In genomic region chr17:44948315-44948795, GRCh38 we compare ENCODE assay signal across 9 cellular contexts. TPM values are rescaled to one million over a fixed set of nuclear protein-coding genes. Genes with fewer than 3 reads are reported as not detected.
A peak's percentile ranks its signal among the peaks of the same experiment; 100 is the strongest.
DNase-seq lines count a peak whose midpoint lies in the region; ATAC-seq and TF ChIP-seq lines count a peak whose summit lies in the region.
"Had no signal": no experiment of that assay in that cellular context is flagged by ENCODE, and none has a peak within 500 bp of the region (broad histone marks: within the 10 kb centered on the region; RNA-seq: fewer than 3 reads in every experiment).

No MANE protein-coding gene starts in this region.

- H3K9me3 Mint-ChIP-seq in CD4-positive, alpha-beta memory T cell: no peaks in the 10 kb centered on the region
- H3K9me3 Mint-ChIP-seq in endodermal cell: no peaks in the 10 kb centered on the region

- no peaks in the 10 kb centered on the region for H3K9me2 ChIP-seq in OCI-LY1 (ENCODE audit: low read depth, low read length)

- peaks cover 0 to 2% of the 10 kb centered on the region in 2 donors for H3K36me3 Mint-ChIP-seq in CD4-positive, alpha-beta memory T cell
- peaks cover 13% of the 10 kb centered on the region for H3K36me3 Mint-ChIP-seq in endodermal cell (ENCODE audit: low read depth)

- CTCF ChIA-PET in CD4-positive, alpha-beta memory T cell (lab: Charles Lee; ENCODE audit: partially characterized antibody): no interaction called here

- intact Hi-C loops in CD4-positive, alpha-beta memory T cell (cut with micrococcal nuclease): loop anchor here (10.0 kb wide), 1 partner anchor 66 kb away; no protein-coding TSS in a partner anchor

- peak overlapping the region; percentile 66 to 98 (median 96) for H3K27ac Mint-ChIP-seq in CD4-positive, alpha-beta memory T cell
- H3K27ac Mint-ChIP-seq in endodermal cell: no peak overlapping the region

- no peaks in the 10 kb centered on the region for H4K20me1 ChIP-seq in OCI-LY1 (ENCODE audit: insufficient read depth, low read length)
- H4K20me1 ChIP-seq in osteoblast (ENCODE audit: insufficient read depth, low read length): no peaks in the 10 kb centered on the region

- H3K27me3 Mint-ChIP-seq in CD4-positive, alpha-beta memory T cell: no peaks in the 10 kb centered on the region
- H3K27me3 Mint-ChIP-seq in endodermal cell (ENCODE audit: insufficient read depth): peaks cover 5% of the 10 kb centered on the region

- peak overlapping the region; percentile 55 for H3K27ac ChIP-seq in CD4-positive, alpha-beta memory T cell (ENCODE audit: low read depth, low read length)
- H3K27ac ChIP-seq in OCI-LY1 (ENCODE audit: low read depth, low read length, poor library complexity, severe bottlenecking) (no peak overlapping the region), endodermal cell (ENCODE audit: low read depth, low read length) (no peak overlapping the region), osteoblast (ENCODE audit: low read depth, low read length) (peak overlapping the region; percentile 53)

- H3K4me1 Mint-ChIP-seq in CD4-positive, alpha-beta memory T cell: peaks cover 3 to 23% (median 14%) of the 10 kb centered on the region in 4 donors
- peaks cover 6% of the 10 kb centered on the region for H3K4me1 Mint-ChIP-seq in endodermal cell

- peak overlapping the region; percentile 90 to 98 (median 97) for H3K4me3 Mint-ChIP-seq in CD4-positive, alpha-beta memory T cell
- H3K4me3 Mint-ChIP-seq in endodermal cell: peak overlapping the region; percentile 91

- 0 out of 2 replicates have a peak, but pooled peaks cover 3% of the 10 kb centered on the region for H3F3A ChIP-seq in OCI-LY1 (ENCODE audit: insufficient read depth, low read length)

- WGBS in endodermal cell (ENCODE audit: insufficient coverage in 1 of 2, insufficient read length in 1 of 2), 2 experiments: 90 to 100% methylated on average over 2 to 7 of the region's 7 CpGs

- no peak overlapping the region for H2AFZ ChIP-seq in OCI-LY1 (ENCODE audit: low read length)
- H2AFZ ChIP-seq in osteoblast (ENCODE audit: low read length): peak overlapping the region; percentile 92

- H3K4me2 ChIP-seq in OCI-LY1 (ENCODE audit: low read length) (peak overlapping the region; percentile 92), osteoblast (ENCODE audit: insufficient read depth, low read length) (peak overlapping the region; percentile 88)

- peaks cover 19% of the 10 kb centered on the region for H3K4me1 ChIP-seq in CD4-positive, alpha-beta memory T cell (ENCODE audit: insufficient read depth, low read length)
- H3K4me1 ChIP-seq in OCI-LY1 (ENCODE audit: insufficient read depth, low read length, severe bottlenecking): peaks cover 33% of the 10 kb centered on the region
- H3K4me1 ChIP-seq in endodermal cell (ENCODE audit: control insufficient read depth, insufficient read depth, low read length): no peaks in the 10 kb centered on the region
- peaks cover 9% of the 10 kb centered on the region for H3K4me1 ChIP-seq in osteoblast (ENCODE audit: insufficient read depth, low read length)

- POLR2A ChIA-PET in CD4-positive, alpha-beta memory T cell (lab: Charles Lee; ENCODE audit: partially characterized antibody): no interaction called here

- H3K4me3 ChIP-seq in CD4-positive, alpha-beta memory T cell (ENCODE audit: low read length in 2 of 2): peak overlapping the region; percentile 74 to 80
- peak overlapping the region; percentile 99 for H3K4me3 ChIP-seq in OCI-LY1 (ENCODE audit: low read depth, low read length, poor library complexity, severe bottlenecking)
- peak overlapping the region; percentile 80 for H3K4me3 ChIP-seq in endodermal cell (ENCODE audit: low read length)
- peak overlapping the region; percentile 98 for H3K4me3 ChIP-seq in osteoblast (ENCODE audit: insufficient read depth, low read length)

- ATAC-seq in HG03097 (IDR thresholded peaks at IDR 0.05; ENCODE audit: low FRiP score, unreplicated experiment): no peak
- no peak for ATAC-seq in GM19035 (IDR thresholded peaks at IDR 0.05; ENCODE audit: unreplicated experiment)
- no peak for ATAC-seq in GM21576 (IDR thresholded peaks at IDR 0.05; ENCODE audit: unreplicated experiment)

- no peak for TF ChIP-seq CTCF in OCI-LY1 (IDR thresholded peaks at IDR 0.05; ENCODE audit: low read length)
- no peak for TF ChIP-seq CTCF in endodermal cell (conservative IDR thresholded peaks at IDR 0.05)
- TF ChIP-seq CTCF in osteoblast (IDR thresholded peaks at IDR 0.05; ENCODE audit: extremely low read depth, low read depth, low read length): no peak

- no peaks in the 10 kb centered on the region for H3K9me3 ChIP-seq in CD4-positive, alpha-beta memory T cell (ENCODE audit: control insufficient read depth in 1 of 2, low read length in 2 of 2)
- H3K9me3 ChIP-seq in OCI-LY1 (ENCODE audit: low read length) (no peaks in the 10 kb centered on the region), endodermal cell (ENCODE audit: control insufficient read depth, low read length) (no peaks in the 10 kb centered on the region), osteoblast (ENCODE audit: low read depth, low read length) (no peaks in the 10 kb centered on the region)

- peaks cover 41% of the 10 kb centered on the region for H3K79me2 ChIP-seq in OCI-LY1 (ENCODE audit: insufficient read depth, low read length)
- peaks cover 44% of the 10 kb centered on the region for H3K79me2 ChIP-seq in osteoblast (ENCODE audit: insufficient read depth, low read length)

- peak overlapping the region; percentile 100 for H3K9ac ChIP-seq in OCI-LY1 (ENCODE audit: low read length)
- H3K9ac ChIP-seq in endodermal cell (ENCODE audit: extremely low read depth, low read length, poor library complexity, severe bottlenecking): peak overlapping the region; percentile 2

- H3K36me3 ChIP-seq in CD4-positive, alpha-beta memory T cell (ENCODE audit: insufficient read depth, low read length): no peaks in the 10 kb centered on the region
- H3K36me3 ChIP-seq in OCI-LY1 (ENCODE audit: insufficient read depth, low read length): peaks cover 37% of the 10 kb centered on the region
- H3K36me3 ChIP-seq in endodermal cell (ENCODE audit: control insufficient read depth, insufficient read depth, low read length): peaks cover 16% of the 10 kb centered on the region
- H3K36me3 ChIP-seq in osteoblast (ENCODE audit: insufficient read depth, low read length): no peaks in the 10 kb centered on the region

- peak in 1 of 5 donors; percentile 11 for DNase-seq in CD4-positive, alpha-beta memory T cell
- DNase-seq in endodermal cell (no peak), osteoblast (ENCODE audit: insufficient read length, low spot score, missing footprints) (no peak)
- DNase-seq in activated CD8-positive, alpha-beta memory T cell treated with anti-CD3 and anti-CD28 coated beads, Interleukin-2, amount 50 U/mL, for 4 hours: no peak

- no peaks in the 10 kb centered on the region for H3K27me3 ChIP-seq in CD4-positive, alpha-beta memory T cell (ENCODE audit: insufficient read depth, low read length)
- no peaks in the 10 kb centered on the region for H3K27me3 ChIP-seq in OCI-LY1 (ENCODE audit: insufficient read depth, low read length)
- H3K27me3 ChIP-seq in endodermal cell (ENCODE audit: control insufficient read depth, insufficient read depth, low read length, poor library complexity, severe bottlenecking): peaks cover 6% of the 10 kb centered on the region
- H3K27me3 ChIP-seq in osteoblast (ENCODE audit: insufficient read depth, low read length): no peaks in the 10 kb centered on the region

RNA-seq across cellular contexts. Expression of gene KIF18B, which starts 0.8 kb away (rescaled TPM):
- not detected for total RNA-seq in CD4-positive, alpha-beta memory T cell
- polyA plus RNA-seq in CD4-positive, alpha-beta memory T cell: not detected
- total RNA-seq in endodermal cell: 10 to 100 TPM; 43.5 to 64.7 TPM
- polyA plus RNA-seq in endodermal cell (2013, experiment 1 of 2): 45.3 TPM
- 46.4 TPM for polyA plus RNA-seq in endodermal cell (2013, experiment 2 of 2)
- 0.72 and 1.2 TPM in 2 replicates for total RNA-seq in osteoblast

RNA-seq across cellular contexts. Expression of gene C1QL1, which starts 19.7 kb away (rescaled TPM):
- total RNA-seq in CD4-positive, alpha-beta memory T cell: not detected
- not detected for polyA plus RNA-seq in CD4-positive, alpha-beta memory T cell
- total RNA-seq in endodermal cell (1 to 10 TPM; 1.4 to 2.7 TPM), osteoblast (under 0.01 TPM in 1 of 2 replicates, not detected in the other)
- polyA plus RNA-seq in endodermal cell (2013, experiment 1 of 2): 13.9 TPM
- polyA plus RNA-seq in endodermal cell (2013, experiment 2 of 2): 12.4 TPM

RNA-seq across cellular contexts. Expression of gene GFAP, which starts 33.1 kb away (rescaled TPM):
- not detected for total RNA-seq in CD4-positive, alpha-beta memory T cell
- under 1 TPM in 1 of 2 donors, not detected in 1; 0.16 TPM for polyA plus RNA-seq in CD4-positive, alpha-beta memory T cell
- under 1 TPM in 1 of 2 donors, not detected in 1; 0.35 TPM for total RNA-seq in endodermal cell
- polyA plus RNA-seq in endodermal cell (2013, experiment 1 of 2): 0.11 TPM
- 0.83 TPM for polyA plus RNA-seq in endodermal cell (2013, experiment 2 of 2)
- under 0.01 TPM in 2 replicates for total RNA-seq in osteoblast
- total RNA-seq: RPMI7951 had no signal

RNA-seq across cellular contexts. Expression of gene EFTUD2, which starts 49.1 kb away (rescaled TPM):
- total RNA-seq in CD4-positive, alpha-beta memory T cell: 100 to 1,000 TPM in 1 of 2 experiments, 10 to 100 TPM in 1; 98.9 to 101 TPM
- 10 to 100 TPM; 82.2 to 82.3 TPM for polyA plus RNA-seq in CD4-positive, alpha-beta memory T cell
- total RNA-seq in endodermal cell (100 to 1,000 TPM; 145 to 171 TPM), osteoblast (72.7 and 81.0 TPM in 2 replicates)
- polyA plus RNA-seq in endodermal cell (2013, experiment 1 of 2): 114 TPM
- polyA plus RNA-seq in endodermal cell (2013, experiment 2 of 2): 101 TPM

Comparison
In these comparisons a context has a peak if more than half of its experiments do, and no peak if none do; other contexts are left out.
1. H3K27ac ChIP-seq: peak in CD4-positive, alpha-beta memory T cell (single experiment) and osteoblast (single experiment); none in OCI-LY1 (single experiment) and endodermal cell (single experiment).
2. RNA of gene KIF18B, which starts 0.8 kb away (total RNA-seq): 43.5 to 64.7 TPM in endodermal cell; 0.72 to 1.2 TPM in osteoblast and not detected in CD4-positive, alpha-beta memory T cell; every median in the first group is over 10 times any median in the second.
3. Peak in every context shown above with its lines, with median percentiles within 50 percentile points of each other: H3K4me3 ChIP-seq.